Comparison of ENCODE assay signal across 8 cellular contexts in the genomic region with DNA sequence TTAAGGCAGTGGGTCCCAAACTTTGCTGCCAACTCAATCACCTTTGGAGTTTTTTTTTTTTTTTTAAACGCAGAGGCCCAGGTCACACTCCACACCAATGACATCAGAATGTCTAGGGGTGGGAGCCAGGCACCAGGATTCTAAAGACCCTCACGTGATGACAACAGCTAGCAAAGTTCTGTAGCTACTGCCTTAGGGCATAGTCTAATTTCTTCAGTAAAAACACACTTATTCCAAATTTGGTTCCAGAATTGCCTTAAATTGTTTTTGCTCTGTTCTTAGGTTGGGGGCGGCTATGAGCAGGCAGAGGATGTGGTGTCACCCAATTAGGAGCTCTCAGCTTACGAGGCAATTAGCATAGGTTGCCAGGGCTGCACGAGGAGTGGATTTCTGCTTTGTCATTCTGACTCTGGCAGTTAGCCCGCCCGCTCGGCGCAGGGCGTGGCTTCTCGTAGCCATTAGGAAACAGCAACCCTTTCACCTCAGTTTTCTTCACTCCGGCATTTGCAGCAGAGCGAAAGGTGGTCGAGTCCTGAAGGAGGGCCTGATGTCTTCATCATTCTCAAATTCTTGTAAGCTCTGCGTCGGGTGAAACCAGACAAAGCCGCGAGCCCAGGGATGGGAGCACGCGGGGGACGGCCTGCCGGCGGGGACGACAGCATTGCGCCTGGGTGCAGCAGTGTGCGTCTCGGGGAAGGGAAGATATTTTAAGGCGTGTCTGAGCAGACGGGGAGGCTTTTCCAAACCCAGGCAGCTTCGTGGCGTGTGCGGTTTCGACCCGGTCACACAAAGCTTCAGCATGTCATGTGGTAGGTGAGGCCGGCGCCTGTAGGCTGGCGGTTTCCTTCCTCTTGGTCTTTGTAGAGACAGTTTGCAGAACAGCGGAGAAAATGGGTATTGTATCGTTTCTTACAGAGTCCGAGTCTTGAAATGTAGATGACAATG. TPM values are rescaled to one million over a fixed set of nuclear protein-coding genes. Genes with fewer than 3 reads are reported as not detected.
A peak's percentile ranks its signal among the peaks of the same experiment; 100 is the strongest.
DNase-seq lines count a peak whose midpoint lies in the region; ATAC-seq, FAIRE-seq and TF ChIP-seq lines count a peak whose summit lies in the region.

No MANE protein-coding gene starts in this region.

- ATAC-seq in HG02678 (IDR thresholded peaks at IDR 0.05; ENCODE audit: unreplicated experiment), result peak; percentile 87
- ATAC-seq in activated naive CD8-positive, alpha-beta T cell treated with anti-CD3 and anti-CD28 coated beads, Interleukin-2, amount 50 U/mL, for 24 hours, result peak; percentile 90
- ATAC-seq in pancreas, result peak; percentile 86 to 93 (median 88)

- peak overlapping the region; percentile 75 for H3K9ac ChIP-seq in SU-DHL-6 (ENCODE audit: low read length)

- peaks cover 44% of the 10 kb centered on the region for H3K79me2 ChIP-seq in SU-DHL-6 (ENCODE audit: insufficient read depth, low read length)

- H3K4me3 Mint-ChIP-seq in activated naive CD8-positive, alpha-beta T cell treated with anti-CD3 and anti-CD28 coated beads, Interleukin-2, amount 50 U/mL, for 24 hours, result peak overlapping the region; percentile 96

- FAIRE-seq in pancreas (lab: Jason Lieb, UNC), result peak; percentile 13

- peak overlapping the region; percentile 77 for H2AFZ ChIP-seq in SU-DHL-6 (ENCODE audit: low read depth, low read length, severe bottlenecking)

- H3K36me3 ChIP-seq in SU-DHL-6 (ENCODE audit: low read length) (peaks cover 2% of the 10 kb centered on the region; the same call in 1 of the 2 replicates), cardiac muscle cell (no peaks in the 10 kb centered on the region), pancreas (peaks cover 0 to 3% (median 0%) of the 10 kb centered on the region in 3 donors), tibial nerve (peaks cover 0 to 10% (median 1%) of the 10 kb centered on the region in 3 donors)

- peak; percentile 98 for DNase-seq in GM12865 (ENCODE audit: low read depth)
- peak; percentile 97 for DNase-seq in NCI-H1105 treated with DMSO at 0.1 percent for 48 hours (lab: John Stamatoyannopoulos, UW)
- DNase-seq in activated naive CD8-positive, alpha-beta T cell treated with anti-CD3 and anti-CD28 coated beads, Interleukin-2, amount 50 U/mL, for 24 hours, result peak; percentile 83
- peak; percentile 97 to 99 for DNase-seq in cardiac muscle cell (ENCODE audit: low read depth in 1 of 2, low spot score in 1 of 2)
- peak; percentile 84 to 91 (median 90) for DNase-seq in pancreas
- DNase-seq in tibial nerve (ENCODE audit: low spot score in 2 of 2), result peak; percentile 91 to 95

- H3K4me1 Mint-ChIP-seq in activated naive CD8-positive, alpha-beta T cell treated with anti-CD3 and anti-CD28 coated beads, Interleukin-2, amount 50 U/mL, for 24 hours, result peaks cover 27% of the 10 kb centered on the region

- H3K4me3 ChIP-seq in GM12865 (ENCODE audit: low read depth, low read length) (peak overlapping the region; percentile 63), SU-DHL-6 (ENCODE audit: insufficient read depth, low read length, poor library complexity, severe bottlenecking) (peak overlapping the region; percentile 71), cardiac muscle cell (peak overlapping the region; percentile 43), pancreas (peak overlapping the region; percentile 38 to 73 (median 52)), tibial nerve (peak overlapping the region; percentile 72 to 84 (median 76))

- intact Hi-C loops in pancreas (cut with DNase I), result no loop called here

- no peaks in the 10 kb centered on the region for H3K27me3 Mint-ChIP-seq in activated naive CD8-positive, alpha-beta T cell treated with anti-CD3 and anti-CD28 coated beads, Interleukin-2, amount 50 U/mL, for 24 hours

- TF ChIP-seq POLR2A in tibial nerve (IDR thresholded peaks at IDR 0.05), result peak in 1 of 2 donors; percentile 69

- no peaks in the 10 kb centered on the region for H4K20me1 ChIP-seq in SU-DHL-6 (ENCODE audit: low read depth, low read length)

- peak overlapping the region; percentile 94 for H3K27ac ChIP-seq in SU-DHL-6 (ENCODE audit: low read depth, low read length)
- peak overlapping the region; percentile 92 for H3K27ac ChIP-seq in cardiac muscle cell
- peak overlapping the region; percentile 63 to 87 (median 84) for H3K27ac ChIP-seq in pancreas
- peak overlapping the region; percentile 49 to 93 (median 92) for H3K27ac ChIP-seq in tibial nerve

- WGBS in pancreas, 2 donors, result 1 to 2% methylated on average over 40 of the region's 40 CpGs
- WGBS in tibial nerve, 2 donors, result 0% methylated on average over 36 to 40 of the region's 40 CpGs

- peak overlapping the region; percentile 94 for H3K4me2 ChIP-seq in SU-DHL-6 (ENCODE audit: low read depth, low read length, poor library complexity, severe bottlenecking)

- no peak for TF ChIP-seq CTCF in GM12865 (IDR thresholded peaks at IDR 0.05; ENCODE audit: insufficient read depth, low read depth, low read length, missing control alignments)
- no peak for TF ChIP-seq CTCF in SU-DHL-6 (IDR thresholded peaks at IDR 0.05; ENCODE audit: insufficient read depth, low read length, poor library complexity, severe bottlenecking)
- TF ChIP-seq CTCF in cardiac muscle cell (IDR thresholded peaks at IDR 0.05; ENCODE audit: low read depth, low read length), result no peak
- TF ChIP-seq CTCF in pancreas (IDR thresholded peaks at IDR 0.05), result no peak
- TF ChIP-seq CTCF in tibial nerve (IDR thresholded peaks at IDR 0.05), result peak in 1 of 5 experiments; percentile 33

- no peaks in the 10 kb centered on the region for H3K9me3 Mint-ChIP-seq in activated naive CD8-positive, alpha-beta T cell treated with anti-CD3 and anti-CD28 coated beads, Interleukin-2, amount 50 U/mL, for 24 hours

- peaks cover 24% of the 10 kb centered on the region for H3K36me3 Mint-ChIP-seq in activated naive CD8-positive, alpha-beta T cell treated with anti-CD3 and anti-CD28 coated beads, Interleukin-2, amount 50 U/mL, for 24 hours (ENCODE audit: low read depth)

- H3K9me2 ChIP-seq in SU-DHL-6 (replicated peaks; ENCODE audit: insufficient read depth, low read length), result no peaks in the 10 kb centered on the region

- TF ChIP-seq EP300 in tibial nerve (IDR thresholded peaks at IDR 0.05), result peak in 1 of 2 donors; percentile 94

- H3K27me3 ChIP-seq in SU-DHL-6 (ENCODE audit: low read length), result no peaks in the 10 kb centered on the region
- H3K27me3 ChIP-seq in cardiac muscle cell, result no peaks in the 10 kb centered on the region
- no peaks in the 10 kb centered on the region for H3K27me3 ChIP-seq in pancreas
- no peaks in the 10 kb centered on the region for H3K27me3 ChIP-seq in tibial nerve

- peak overlapping the region; percentile 98 for H3K27ac Mint-ChIP-seq in activated naive CD8-positive, alpha-beta T cell treated with anti-CD3 and anti-CD28 coated beads, Interleukin-2, amount 50 U/mL, for 24 hours

- H3K4me1 ChIP-seq in cardiac muscle cell (ENCODE audit: low read depth), result peaks cover 11% of the 10 kb centered on the region
- H3K4me1 ChIP-seq in pancreas, result peaks cover 12 to 28% (median 14%) of the 10 kb centered on the region in 3 donors
- peaks cover 0 to 29% (median 21%) of the 10 kb centered on the region in 4 donors for H3K4me1 ChIP-seq in tibial nerve

- H3K9me3 ChIP-seq in SU-DHL-6 (ENCODE audit: insufficient read depth, low read length) (no peaks in the 10 kb centered on the region), cardiac muscle cell (ENCODE audit: low read depth) (no peaks in the 10 kb centered on the region), pancreas (no peaks in the 10 kb centered on the region), tibial nerve (no peaks in the 10 kb centered on the region)

- peaks cover 19% of the 10 kb centered on the region for H3F3A ChIP-seq in SU-DHL-6 (ENCODE audit: insufficient read depth)

RNA-seq across cellular contexts. Expression of a gene that starts 16.7 kb away (rescaled TPM):
- total RNA-seq in cardiac muscle cell, result 1.8 and 3.3 TPM in 2 replicates
- polyA plus RNA-seq in cardiac muscle cell, result 2.7 and 3.0 TPM in 2 replicates
- 1 to 10 TPM in 5 of 6 donors, under 1 TPM in 1; 0.98 to 1.6 (median 1.2) TPM for total RNA-seq in pancreas
- polyA plus RNA-seq in pancreas, result 1 to 10 TPM; 1.2 to 2.4 TPM
- total RNA-seq in tibial nerve, result 10 to 100 TPM in 2 of 4 donors, 1 to 10 TPM in 2; 9.6 to 13.2 (median 10.0) TPM

Comparison
In these comparisons a context has a peak if more than half of its experiments do, and no peak if none do; other contexts are left out.
1. Peak in every context shown above with its lines: DNase-seq, ATAC-seq, H3K4me3 ChIP-seq and H3K27ac ChIP-seq.